17 cellular contexts compared by ENCODE assay signal in genomic region chr22:46010177-46010867, GRCh38. TPM values are rescaled to one million over a fixed set of nuclear protein-coding genes. Genes with fewer than 3 reads are reported as not detected.
A peak's percentile ranks its signal among the peaks of the same experiment; 100 is the strongest.
DNase-seq lines count a peak whose midpoint lies in the region; ATAC-seq and TF ChIP-seq lines count a peak whose summit lies in the region.
"Had no signal": no experiment of that assay in that cellular context is flagged by ENCODE, and none has a peak within 500 bp of the region (broad histone marks: within the 10 kb centered on the region; RNA-seq: fewer than 3 reads in every experiment).

No MANE protein-coding gene starts in this region.

- no peak overlapping the region for H4K5ac ChIP-seq in IMR-90 (ENCODE audit: low read depth, low read length)

- H3K9ac ChIP-seq in IMR-90 (ENCODE audit: low read depth, low read length) (no peak overlapping the region), subcutaneous abdominal adipose tissue (ENCODE audit: low read length in 5 of 5) (no peak overlapping the region)

- POLR2A ChIA-PET in IMR-90 (lab: Charles Lee; ENCODE audit: unreplicated experiment) (no interaction called here), A673 (lab: Charles Lee; ENCODE audit: low non-redundant PET) (no interaction called here)

- H4K8ac ChIP-seq in IMR-90 (ENCODE audit: low read depth in 2 of 2, low read length in 2 of 2), result no peak overlapping the region

- CTCF ChIA-PET in IMR-90 (lab: Yijun Ruan, JAX) (no interaction called here), A673 (lab: Charles Lee) (no interaction called here)

- no peak for TF ChIP-seq RAD21 in IMR-90 (IDR thresholded peaks at IDR 0.05; ENCODE audit: low read length)

- intact Hi-C loops in IMR-90 (cut with micrococcal nuclease) (no loop called here), A673 (cut with micrococcal nuclease; ENCODE audit: unreplicated experiment) (loop anchor here (5.0 kb wide), 1 partner anchor 67 kb away; no protein-coding TSS in a partner anchor)

- H3K23ac ChIP-seq in IMR-90 (ENCODE audit: low read depth, low read length), result no peak overlapping the region

- 100% methylated on average over 1 of the region's 8 CpGs; no CpG with 5 or more reads in 1 of the 2 experiments for WGBS in IMR-90 (ENCODE audit: extremely low coverage in 2 of 2, insufficient read length in 1 of 2), 2 experiments

- H3K4me1 ChIP-seq in IMR-90 (ENCODE audit: control insufficient read depth, insufficient read depth, low read length) (peaks cover 31% of the 10 kb centered on the region), subcutaneous abdominal adipose tissue (ENCODE audit: control insufficient read depth in 5 of 5, insufficient read depth in 5 of 5, low read length in 5 of 5) (peaks cover 25 to 71% (median 59%) of the 10 kb centered on the region in 5 donors), A673 (ENCODE audit: insufficient read depth, low read length, poor library complexity, severe bottlenecking) (peaks cover 43% of the 10 kb centered on the region)

- H2BK5ac ChIP-seq in IMR-90 (ENCODE audit: low read depth, low read length, poor library complexity, severe bottlenecking), result no peak overlapping the region

- no peak overlapping the region for H3K27ac ChIP-seq in IMR-90 (ENCODE audit: insufficient read depth, low read length)
- peak overlapping the region; percentile 99 for H3K27ac ChIP-seq in subcutaneous abdominal adipose tissue (ENCODE audit: low read depth, low read length)
- H3K27ac ChIP-seq in A673 (ENCODE audit: low read depth, low read length, poor library complexity, severe bottlenecking), result no peak overlapping the region
- H3K27ac ChIP-seq: thoracic aorta had no signal

- peak overlapping the region; percentile 35; the same call in 1 of the 2 replicates for H2AK5ac ChIP-seq in IMR-90 (ENCODE audit: low read depth, low read length)

- dilution Hi-C loops in IMR-90 (cut with HindIII; ENCODE audit: low sequenced_read_pairs, unreplicated experiment), result no loop called here

- no peak overlapping the region for H2BK20ac ChIP-seq in IMR-90 (ENCODE audit: low read depth, low read length)

- no peak for TF ChIP-seq CTCF in IMR-90 (conservative IDR thresholded peaks at IDR 0.05; ENCODE audit: low read depth, low read length)
- no peak for TF ChIP-seq CTCF in A673 (conservative IDR thresholded peaks at IDR 0.05; ENCODE audit: low read depth, low read length)

- H3K27me3 ChIP-seq in IMR-90 (ENCODE audit: control insufficient read depth, insufficient read depth, low read length), result no peaks in the 10 kb centered on the region
- no peaks in the 10 kb centered on the region for H3K27me3 ChIP-seq in subcutaneous abdominal adipose tissue (ENCODE audit: control insufficient read depth in 5 of 5, insufficient read depth in 4 of 5, low read length in 5 of 5)
- H3K27me3 ChIP-seq in A673 (replicated peaks; ENCODE audit: insufficient read depth, low read depth, low read length, poor library complexity), result no peaks in the 10 kb centered on the region

- DNase-seq in IMR-90 (peak; percentile 55), astrocyte of the hippocampus (ENCODE audit: low read depth, low spot score) (peak; percentile 76), iris pigment epithelial cell (ENCODE audit: low read depth) (peak; percentile 44), HT-29 (ENCODE audit: low spot score) (no peak), NCI-H2227 treated with DMSO at 0.1 percent for 48 hours (lab: John Stamatoyannopoulos, UW) (no peak), A673 (ENCODE audit: low spot score) (no peak)
- DNase-seq: activated CD4-positive, alpha-beta T cell treated with anti-CD3 and anti-CD28 coated beads, Interleukin-2, amount 50 U/mL, for 1 hour; Calu3; NCI-H526; occipital lobe; stimulated activated CD4-positive, alpha-beta T cell treated with anti-CD3 and anti-CD28 coated beads, Interleukin-4, amount 100 ng/mL, for 1 hour; SW 1271 had no signal

- H3K79me1 ChIP-seq in IMR-90 (ENCODE audit: low read depth in 1 of 2, low read length in 2 of 2), result peaks cover 7 to 20% of the 10 kb centered on the region in 2 experiments; a peak in 2 of 4 replicates

- no peak overlapping the region for H3K4ac ChIP-seq in IMR-90 (ENCODE audit: low read depth, low read length)

- ATAC-seq in IMR-90 (ENCODE audit: low read depth), result no peak
- ATAC-seq in GM18858 (IDR thresholded peaks at IDR 0.05; ENCODE audit: unreplicated experiment), result no peak
- ATAC-seq: activated naive CD4-positive, alpha-beta T cell treated with anti-CD3 and anti-CD28 coated beads, Interleukin-2, amount 50 U/mL, for 72 hours; HCT116 had no signal

- in situ Hi-C loops in IMR-90 (cut with MboI; ENCODE audit: low sequenced_read_pairs), result no loop called here

- no peaks in the 10 kb centered on the region for H3K9me1 ChIP-seq in IMR-90 (ENCODE audit: insufficient read depth, low read length)

- H2BK15ac ChIP-seq in IMR-90 (ENCODE audit: low read depth, low read length), result no peak overlapping the region

- no peaks in the 10 kb centered on the region for H4K20me1 ChIP-seq in IMR-90 (ENCODE audit: insufficient read depth, low read length)

- H3K4me2 ChIP-seq in IMR-90 (ENCODE audit: low read depth, low read length), result no peak overlapping the region

- H2AFZ ChIP-seq in IMR-90 (replicated peaks; ENCODE audit: low read length, poor library complexity), result no peak overlapping the region

- H3K36me3 ChIP-seq in IMR-90 (ENCODE audit: control insufficient read depth, insufficient read depth, low read length) (no peaks in the 10 kb centered on the region), subcutaneous abdominal adipose tissue (ENCODE audit: control insufficient read depth in 5 of 5, insufficient read depth in 5 of 5, low read length in 5 of 5) (no peaks in the 10 kb centered on the region), A673 (ENCODE audit: insufficient read depth, low read length, poor library complexity, severe bottlenecking) (no peaks in the 10 kb centered on the region)
- H3K36me3 ChIP-seq: thoracic aorta had no signal

- no peak overlapping the region for H3K14ac ChIP-seq in IMR-90 (replicated peaks; ENCODE audit: low read depth, low read length)

- H3K9me3 ChIP-seq in IMR-90 (ENCODE audit: control insufficient read depth, insufficient read depth, low read length) (peaks cover 5% of the 10 kb centered on the region), subcutaneous abdominal adipose tissue (ENCODE audit: control insufficient read depth in 5 of 5, low read length in 5 of 5) (peaks cover 0 to 11% (median 9%) of the 10 kb centered on the region in 5 donors), A673 (ENCODE audit: low read depth, low read length, poor library complexity, severe bottlenecking) (peaks cover 13% of the 10 kb centered on the region)
- H3K9me3 ChIP-seq: thoracic aorta had no signal

- H3K4me3 ChIP-seq in IMR-90 (ENCODE audit: insufficient read depth, low read depth, low read length) (no peak overlapping the region), subcutaneous abdominal adipose tissue (ENCODE audit: low read depth in 1 of 5, low read length in 5 of 5) (no peak overlapping the region), A673 (ENCODE audit: low read depth, low read length, poor library complexity, severe bottlenecking) (no peak overlapping the region)
- H3K4me3 ChIP-seq: thoracic aorta had no signal

- no peak overlapping the region for H3K18ac ChIP-seq in IMR-90 (ENCODE audit: low read depth, low read length)

- BruUV-seq in IMR-90 (replicated peaks; lab: Mats Ljungman, UMichigan) (no TSS peak), A673 (replicated peaks; lab: Mats Ljungman, UMichigan) (no TSS peak)

- H3K56ac ChIP-seq in IMR-90 (ENCODE audit: extremely low read depth, insufficient read depth, low read length), result no peak overlapping the region

- no peak for TF ChIP-seq POLR2A in IMR-90 (IDR thresholded peaks at IDR 0.05; ENCODE audit: low read depth, low read length)

- no peak overlapping the region for H2BK120ac ChIP-seq in IMR-90 (ENCODE audit: low read depth, low read length)

- H2AK9ac ChIP-seq in IMR-90 (replicated peaks; ENCODE audit: low read depth, low read length, poor library complexity), result no peak overlapping the region

- H4K91ac ChIP-seq in IMR-90 (ENCODE audit: insufficient read depth, low read depth, low read length), result no peak overlapping the region

TF ChIP-seq in IMR-90, 13 proteins besides CTCF, POLR2A, EP300 and RAD21:
- TF ChIP-seq RCOR1 (IDR thresholded peaks at IDR 0.05; ENCODE audit: insufficient replicate concordance, low read length) (no peak), USF2 (IDR thresholded peaks at IDR 0.05; ENCODE audit: low read depth, low read length) (peak; percentile 53)

RNA-seq across cellular contexts. Expression of gene WNT7B, which starts 33.4 kb away (rescaled TPM):
- total RNA-seq in IMR-90 (2012; rRNA removed) (under 0.01 TPM in 2 replicates), A673 (2021) (not detected in 2 replicates)
- polyA plus RNA-seq in IMR-90 (2012; rRNA removed), result 0.15 and 0.16 TPM in 2 replicates
- 0.21 and 0.23 TPM in 2 replicates for polyA plus RNA-seq in IMR-90 (2012; cell fraction: cytosol; rRNA removed)
- polyA plus RNA-seq in IMR-90 (2012; cell fraction: nucleus; rRNA removed; ENCODE audit: low replicate concordance), result 0.10 and 0.15 TPM in 2 replicates
- total RNA-seq in HT-29 (2014; rRNA removed; shearing (Covaris generic)), result 17.4 and 31.4 TPM in 2 replicates
- total RNA-seq: thoracic aorta had no signal

Comparison
In these comparisons a context has a peak if more than half of its experiments do, and no peak if none do; other contexts are left out.
1. DNase-seq: peak in IMR-90 (single experiment), astrocyte of the hippocampus (single experiment) and iris pigment epithelial cell (single experiment); none in HT-29 (single experiment), NCI-H2227 treated with DMSO at 0.1 percent for 48 hours (single experiment) and A673 (single experiment).
2. RNA of gene WNT7B, which starts 33.4 kb away (total RNA-seq): 17.4 to 31.4 TPM in HT-29; under 0.01 TPM in IMR-90 and not detected in A673; every median in the first group is over 10 times any median in the second.